1 cellular context compared by ENCODE assay signal in the genomic region with DNA sequence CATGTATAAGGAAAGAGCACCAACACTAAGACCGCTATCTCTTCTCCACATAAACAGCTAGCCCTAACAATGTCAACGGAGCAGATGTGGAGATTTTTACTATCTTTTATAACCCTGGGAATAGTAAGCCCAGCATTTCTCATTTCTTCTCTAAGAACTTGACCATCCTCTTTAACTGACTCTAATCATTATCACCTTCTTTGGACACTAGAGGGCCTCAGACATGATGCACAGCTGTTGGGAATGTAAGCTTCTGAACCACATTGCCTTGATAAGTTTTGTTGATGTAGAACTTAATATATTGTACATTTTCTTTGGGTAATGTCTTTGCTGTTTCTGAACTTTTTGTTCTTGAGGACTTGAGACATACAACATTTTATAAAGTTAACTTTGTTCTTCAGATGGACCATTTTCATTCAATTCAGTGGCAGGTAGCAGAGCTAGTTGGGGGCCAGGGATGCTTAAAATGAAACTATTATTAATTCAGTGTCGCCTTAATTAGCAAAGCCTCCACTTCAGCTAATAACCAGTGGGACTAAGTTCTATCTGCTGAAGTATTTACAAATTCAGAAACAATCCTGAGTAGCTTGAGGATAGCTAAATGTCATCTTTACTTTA.
A peak's percentile ranks its signal among the peaks of the same experiment; 100 is the strongest.
TF ChIP-seq lines count a peak whose summit lies in the region.

No MANE protein-coding gene starts in this region.

TF ChIP-seq in IMR-90, 13 proteins besides CTCF, POLR2A, EP300 and RAD21:
- TF ChIP-seq NFE2L2 (IDR thresholded peaks at IDR 0.05; ENCODE audit: low read depth, low read length): no peak
- peak; percentile 94 for TF ChIP-seq SMC3 (IDR thresholded peaks at IDR 0.05; ENCODE audit: low read depth, low read length)
TF ChIP-seq in IMR-90: peak in this region for 1.
